Comparison of ENCODE assay signal across 14 cellular contexts in genomic region chr2:237707859-237708398, GRCh38.
A peak's percentile ranks its signal among the peaks of the same experiment; 100 is the strongest.
DNase-seq lines count a peak whose midpoint lies in the region; ATAC-seq and TF ChIP-seq lines count a peak whose summit lies in the region.
"Had no signal": no experiment of that assay in that cellular context is flagged by ENCODE, and none has a peak within 500 bp of the region (broad histone marks: within the 10 kb centered on the region; RNA-seq: fewer than 3 reads in every experiment).

No MANE protein-coding gene starts in this region.

- H3K4me3 ChIP-seq in AG04450 (ENCODE audit: low read depth, low read length) (no peak overlapping the region), fibroblast of lung (replicated peaks in 1 of 4; ENCODE audit: control extremely low read depth in 1 of 4, insufficient read depth in 1 of 4, low read depth in 3 of 4, low read length in 4 of 4) (no peak overlapping the region), neutrophil (ENCODE audit: low read depth in 1 of 2, low read length in 1 of 2) (no peak overlapping the region), tibial nerve (no peak overlapping the region)
- H3K4me3 ChIP-seq: testis had no signal

- TF ChIP-seq POLR2A in tibial nerve (IDR thresholded peaks at IDR 0.05) = no peak

- no peaks in the 10 kb centered on the region for H4K20me1 ChIP-seq in fibroblast of lung (ENCODE audit: control insufficient read depth, extremely low read depth, insufficient read depth, low read length)

- H3K27ac ChIP-seq in AG04450 (ENCODE audit: low read depth, low read length) = peak overlapping the region; percentile 39
- peak overlapping the region; percentile 69 for H3K27ac ChIP-seq in fibroblast of lung (ENCODE audit: insufficient read depth, low read length)
- H3K27ac ChIP-seq in neutrophil = peak overlapping the region; percentile 68
- peak overlapping the region in 2 of 4 donors; percentile 26 to 68 for H3K27ac ChIP-seq in tibial nerve
- H3K27ac ChIP-seq: testis had no signal

- TF ChIP-seq EP300 in tibial nerve (IDR thresholded peaks at IDR 0.05) = no peak

- H3K27me3 ChIP-seq in AG04450 (ENCODE audit: control insufficient read depth, insufficient read depth, low read length) (no peaks in the 10 kb centered on the region), fibroblast of lung (ENCODE audit: control insufficient read depth, insufficient read depth, low read length) (no peaks in the 10 kb centered on the region), neutrophil (no peaks in the 10 kb centered on the region), tibial nerve (no peaks in the 10 kb centered on the region)
- H3K27me3 ChIP-seq: testis had no signal

- POLR2A ChIA-PET in AG04450 (lab: Yijun Ruan, JAX) = no interaction called here

- no peak overlapping the region for H2AFZ ChIP-seq in fibroblast of lung (ENCODE audit: low read length)

- TF ChIP-seq CTCF in AG04450 (IDR thresholded peaks at IDR 0.05; ENCODE audit: low read depth, low read length) (no peak), HFFc6 (IDR thresholded peaks at IDR 0.05) (peak; percentile 15; the same call in 1 of the 2 replicates), fibroblast of lung (conservative IDR thresholded peaks at IDR 0.05 in 1 of 2, IDR thresholded peaks at IDR 0.05 in 1 of 2; ENCODE audit: low read depth in 1 of 2, low read length in 2 of 2) (no peak), neutrophil (IDR thresholded peaks at IDR 0.05) (no peak), tibial nerve (IDR thresholded peaks at IDR 0.05) (no peak)

- WGBS in tibial nerve, 2 donors = 58 to 60% methylated on average over 8 of the region's 8 CpGs

- H3K4me3 Mint-ChIP-seq in HFFc6 = no peak overlapping the region
- H3K4me3 Mint-ChIP-seq: activated B cell treated with CpG ODN at 0.5 μM for 24 hours had no signal

- H3K27ac Mint-ChIP-seq in HFFc6 = no peak overlapping the region; the same call in 1 of the 2 replicates

- H3K27me3 Mint-ChIP-seq in HFFc6 (ENCODE audit: insufficient read depth) = peaks cover 8% of the 10 kb centered on the region
- H3K27me3 Mint-ChIP-seq: activated B cell treated with CpG ODN at 0.5 μM for 24 hours had no signal

- H3K36me3 ChIP-seq in fibroblast of lung (ENCODE audit: control insufficient read depth, insufficient read depth, low read length) = peaks cover 11% of the 10 kb centered on the region
- peaks cover 46% of the 10 kb centered on the region for H3K36me3 ChIP-seq in neutrophil
- H3K36me3 ChIP-seq in tibial nerve = peaks cover 0 to 36% (median 0%) of the 10 kb centered on the region in 3 donors

- peaks cover 37% of the 10 kb centered on the region for H3K4me1 Mint-ChIP-seq in HFFc6 (ENCODE audit: low read depth)

- H3K79me2 ChIP-seq in fibroblast of lung (ENCODE audit: control insufficient read depth, insufficient read depth, low read length) = peaks cover 74% of the 10 kb centered on the region

- peaks cover 22% of the 10 kb centered on the region for H3K4me1 ChIP-seq in fibroblast of lung (ENCODE audit: control insufficient read depth, extremely low read depth, insufficient read depth, low read length)
- H3K4me1 ChIP-seq in neutrophil (ENCODE audit: control insufficient read depth in 1 of 2, insufficient read depth in 1 of 2, low read depth in 1 of 2, low read length in 1 of 2) = peaks cover 45 to 50% of the 10 kb centered on the region in 2 experiments
- H3K4me1 ChIP-seq in tibial nerve = peaks cover 0 to 29% (median 19%) of the 10 kb centered on the region in 4 donors

- peak overlapping the region; percentile 63 for H3K4me2 ChIP-seq in fibroblast of lung (ENCODE audit: extremely low read depth, insufficient read depth, low read length)

- H3K9me3 Mint-ChIP-seq in HFFc6 = no peaks in the 10 kb centered on the region
- H3K9me3 Mint-ChIP-seq: activated B cell treated with CpG ODN at 0.5 μM for 24 hours; activated naive CD4-positive, alpha-beta T cell treated with anti-CD3 and anti-CD28 coated beads, Interleukin-2, amount 50 U/mL, for 72 hours had no signal

- DNase-seq in AG04450 (ENCODE audit: low read depth, low spot score) (no peak), HFFc6 (no peak), fibroblast of lung (ENCODE audit: low read depth in 2 of 2) (peak in 1 of 2 donors; percentile 61), SIG-M5 treated with dmso at 0.1 percent for 504 hours (lab: John Stamatoyannopoulos, UW; ENCODE audit: unreplicated experiment) (no peak), NAMALWA (ENCODE audit: low spot score) (no peak), tibial nerve (ENCODE audit: low spot score in 2 of 2) (no peak)
- DNase-seq: activated B cell treated with CpG ODN at 0.5 μM for 24 hours; NCI-H1694; nucleus accumbens; stimulated activated CD4-positive, alpha-beta T cell treated with anti-CD3 and anti-CD28 coated beads, Interleukin-4, amount 100 ng/mL, for 4 hours; testis had no signal

- H3K9ac ChIP-seq in fibroblast of lung (ENCODE audit: insufficient read depth, low read length) = no peak overlapping the region

- peaks cover 16% of the 10 kb centered on the region; the same call in 1 of the 2 replicates for H3K36me3 Mint-ChIP-seq in HFFc6 (ENCODE audit: low read depth)

- CTCF ChIA-PET in AG04450 (lab: Charles Lee) = interaction anchor here (0.7 to 2.5 kb wide), 3 partner anchors 13 to 37 kb away, joined by 3 to 8 read pairs (median 4); no protein-coding TSS in a partner anchor

- ATAC-seq in HG03045 (IDR thresholded peaks at IDR 0.05; ENCODE audit: unreplicated experiment) = no peak
- ATAC-seq: activated naive CD4-positive, alpha-beta T cell treated with anti-CD3 and anti-CD28 coated beads, Interleukin-2, amount 50 U/mL, for 72 hours had no signal

- H3K9me3 ChIP-seq in AG04450 (ENCODE audit: control insufficient read depth, insufficient read depth, low read length) (no peaks in the 10 kb centered on the region; the same call in 1 of the 2 replicates), fibroblast of lung (ENCODE audit: control insufficient read depth, insufficient read depth, low read depth, low read length) (no peaks in the 10 kb centered on the region), neutrophil (no peaks in the 10 kb centered on the region), tibial nerve (no peaks in the 10 kb centered on the region)
- H3K9me3 ChIP-seq: testis had no signal
